9 cellular contexts compared by ENCODE assay signal in genomic region chr17:75295220-75296158, GRCh38. TPM values are rescaled to one million over a fixed set of nuclear protein-coding genes. Genes with fewer than 3 reads are reported as not detected.
DNase-seq lines count a peak whose midpoint lies in the region; ATAC-seq, FAIRE-seq and TF ChIP-seq lines count a peak whose summit lies in the region.
"Had no signal": no experiment of that assay in that cellular context is flagged by ENCODE, and none has a peak within 500 bp of the region (broad histone marks: within the 10 kb centered on the region; RNA-seq: fewer than 3 reads in every experiment).

No MANE protein-coding gene starts in this region.

- no peaks in the 10 kb centered on the region for H3K9me2 ChIP-seq in Karpas-422 (replicated peaks; ENCODE audit: insufficient read depth, low read length)

- no peaks in the 10 kb centered on the region for H3K9me3 ChIP-seq in Karpas-422 (ENCODE audit: low read length)
- no peaks in the 10 kb centered on the region for H3K9me3 ChIP-seq in esophagus squamous epithelium

- H3K4me3 ChIP-seq in Karpas-422 (ENCODE audit: low read length) = no peak overlapping the region
- H3K4me3 ChIP-seq in esophagus squamous epithelium = no peak overlapping the region

- no peaks in the 10 kb centered on the region for H3K36me3 ChIP-seq in Karpas-422 (ENCODE audit: insufficient read depth, low read length)
- no peaks in the 10 kb centered on the region for H3K36me3 ChIP-seq in esophagus squamous epithelium

- no peak for DNase-seq in Karpas-422
- no peak for DNase-seq in esophagus squamous epithelium (lab: John Stamatoyannopoulos, UW)
- no peak for DNase-seq in effector CD8-positive, alpha-beta T cell (lab: John Stamatoyannopoulos, UW)
- no peak for DNase-seq in urothelium cell line (ENCODE audit: low spot score)
- DNase-seq in DMS53 treated with DMSO at 0.1 percent for 48 hours (lab: John Stamatoyannopoulos, UW; ENCODE audit: unreplicated experiment) = no peak
- no peak for DNase-seq in NCI-H146 (lab: John Stamatoyannopoulos, UW)

- FAIRE-seq in urothelium cell line (lab: Jason Lieb, UNC) = no peak

- peak overlapping the region; percentile 9 for H3K9ac ChIP-seq in Karpas-422 (ENCODE audit: low read length)

- TF ChIP-seq CTCF in esophagus squamous epithelium (IDR thresholded peaks at IDR 0.05) = no peak

- ATAC-seq in GM18499 (IDR thresholded peaks at IDR 0.05; ENCODE audit: insufficient read depth, unreplicated experiment) = peak; percentile 60
- peak; percentile 59 for ATAC-seq in GM21526 (IDR thresholded peaks at IDR 0.05; ENCODE audit: low FRiP score, unreplicated experiment)

- no peaks in the 10 kb centered on the region for H4K20me1 ChIP-seq in Karpas-422 (ENCODE audit: insufficient read depth, low read depth, low read length)

- peak overlapping the region; percentile 63 for H3K27ac ChIP-seq in Karpas-422 (ENCODE audit: low read length)
- H3K27ac ChIP-seq in esophagus squamous epithelium = peak overlapping the region in 3 of 4 donors; percentile 9 to 83 (median 56)
- H3K27ac ChIP-seq: epithelial cell of prostate had no signal

- H3K79me2 ChIP-seq in Karpas-422 (ENCODE audit: low read length) = no peaks in the 10 kb centered on the region

- intact Hi-C loops in esophagus squamous epithelium (cut with DNase I) = no loop called here

- TF ChIP-seq POLR2A in esophagus squamous epithelium (IDR thresholded peaks at IDR 0.05) = peak in 1 of 4 donors; percentile 38

- H2AFZ ChIP-seq in Karpas-422 (ENCODE audit: low read length) = peak overlapping the region; percentile 19; the same call in 1 of the 2 replicates

- WGBS in esophagus squamous epithelium, 2 donors = 72 to 73% methylated on average over 8 of the region's 8 CpGs

- peaks cover 23% of the 10 kb centered on the region for H3K4me1 ChIP-seq in Karpas-422 (ENCODE audit: low read length)
- peaks cover 0 to 7% (median 0%) of the 10 kb centered on the region in 3 donors for H3K4me1 ChIP-seq in esophagus squamous epithelium

- no peaks in the 10 kb centered on the region for H3K27me3 ChIP-seq in Karpas-422 (ENCODE audit: low read length)
- no peaks in the 10 kb centered on the region for H3K27me3 ChIP-seq in esophagus squamous epithelium

- peak overlapping the region; percentile 37 for H3K4me2 ChIP-seq in Karpas-422 (ENCODE audit: low read depth, low read length, poor library complexity, severe bottlenecking)

RNA-seq across cellular contexts. Expression of gene SLC25A19, which starts 6.3 kb away (rescaled TPM):
- 36.5 and 43.1 TPM in 2 replicates for total RNA-seq in Karpas-422 (2014; rRNA removed; shearing (Covaris generic); ENCODE audit: low replicate concordance)
- total RNA-seq in esophagus squamous epithelium = 10 to 100 TPM in 2 of 4 donors, 1 to 10 TPM in 2; 9.2 to 15.2 (median 11.2) TPM

RNA-seq across cellular contexts. Expression of gene MIF4GD, which starts 24.5 kb away (rescaled TPM):
- 44.4 and 63.3 TPM in 2 replicates for total RNA-seq in Karpas-422 (2014; rRNA removed; shearing (Covaris generic); ENCODE audit: low replicate concordance)
- 10 to 100 TPM; 14.6 to 28.0 (median 21.2) TPM for total RNA-seq in esophagus squamous epithelium

RNA-seq across cellular contexts. Expression of gene MRPS7, which starts 33.8 kb away (rescaled TPM):
- total RNA-seq in Karpas-422 (2014; rRNA removed; shearing (Covaris generic); ENCODE audit: low replicate concordance) = 48.8 and 58.7 TPM in 2 replicates
- total RNA-seq in esophagus squamous epithelium = 10 to 100 TPM; 42.2 to 62.6 (median 48.7) TPM

RNA-seq across cellular contexts. Expression of gene GGA3, which starts 34.1 kb away (rescaled TPM):
- total RNA-seq in Karpas-422 (2014; rRNA removed; shearing (Covaris generic); ENCODE audit: low replicate concordance) = 23.4 and 45.1 TPM in 2 replicates
- 10 to 100 TPM; 23.9 to 39.2 (median 29.8) TPM for total RNA-seq in esophagus squamous epithelium
